ENCODE assay signal across 13 cellular contexts in genomic region chr12:13198240-13198639, GRCh38. TPM values are rescaled to one million over a fixed set of nuclear protein-coding genes. Genes with fewer than 3 reads are reported as not detected.
A peak's percentile ranks its signal among the peaks of the same experiment; 100 is the strongest.
DNase-seq lines count a peak whose midpoint lies in the region; ATAC-seq and TF ChIP-seq lines count a peak whose summit lies in the region.
"Had no signal": no experiment of that assay in that cellular context is flagged by ENCODE, and none has a peak within 500 bp of the region (broad histone marks: within the 10 kb centered on the region; RNA-seq: fewer than 3 reads in every experiment).

No MANE protein-coding gene starts in this region.

- H3K9me3 ChIP-seq in skeletal muscle satellite cell (replicated peaks; ENCODE audit: low read length): no peaks in the 10 kb centered on the region
- H3K9me3 ChIP-seq in mucosa of descending colon: no peaks in the 10 kb centered on the region

- peak overlapping the region; percentile 93 for H3K4me2 ChIP-seq in skeletal muscle satellite cell (ENCODE audit: low read length)

- H3K4me3 ChIP-seq in fibroblast of the aortic adventitia (ENCODE audit: low read depth, low read length) (peak overlapping the region; percentile 97), skeletal muscle satellite cell (ENCODE audit: low read length) (peak overlapping the region; percentile 82), mucosa of descending colon (no peak overlapping the region)

- H3K27me3 Mint-ChIP-seq in activated T-helper 1 cell treated with anti-CD3 and anti-CD28 coated beads, Interleukin-12 subunit alpha, Interleukin-12 subunit beta, Interleukin-2, Interleukin-4 antibody, amounts not matched to agents 30 ng/mL and 10 ng/mL and 1 ng/mL, durations not matched to agents 14 hours and 24 hours and 36 hours (ENCODE audit: insufficient read depth): peaks cover 25% of the 10 kb centered on the region

- peak overlapping the region; percentile 98 for H3K9ac ChIP-seq in skeletal muscle satellite cell (ENCODE audit: low read depth, low read length)

- intact Hi-C loops in activated T-helper 1 cell treated with anti-CD3 and anti-CD28 coated beads, Interleukin-12 subunit alpha, Interleukin-12 subunit beta, Interleukin-2, Interleukin-4 antibody, amounts not matched to agents 30 ng/mL and 10 ng/mL and 1 ng/mL, durations not matched to agents 14 hours and 24 hours and 36 hours (cut with micrococcal nuclease): loop anchor here (5.0 kb wide), 1 partner anchor 151 kb away; no protein-coding TSS in a partner anchor
- intact Hi-C loops in mucosa of descending colon (cut with DNase I, micrococcal nuclease): loop anchor here in 1 of 2 donors (5.0 kb wide), 1 partner anchor 96 kb away; the partner anchor contains the start of gene GSG1

- no peaks in the 10 kb centered on the region for H3K9me3 Mint-ChIP-seq in activated T-helper 1 cell treated with anti-CD3 and anti-CD28 coated beads, Interleukin-12 subunit alpha, Interleukin-12 subunit beta, Interleukin-2, Interleukin-4 antibody, amounts not matched to agents 30 ng/mL and 10 ng/mL and 1 ng/mL, durations not matched to agents 14 hours and 24 hours and 36 hours

- H3K4me1 ChIP-seq in skeletal muscle satellite cell (ENCODE audit: control insufficient read depth, insufficient read depth, low read length) (peaks cover 63% of the 10 kb centered on the region), mucosa of descending colon (ENCODE audit: low read depth) (peaks cover 22% of the 10 kb centered on the region)

- TF ChIP-seq CTCF in fibroblast of the aortic adventitia (IDR thresholded peaks at IDR 0.05; ENCODE audit: insufficient read depth, low read length) (no peak), mucosa of descending colon (IDR thresholded peaks at IDR 0.05) (no peak)

- peaks cover 45% of the 10 kb centered on the region for H3K36me3 ChIP-seq in skeletal muscle satellite cell (ENCODE audit: insufficient read depth, low read length)
- no peaks in the 10 kb centered on the region for H3K36me3 ChIP-seq in mucosa of descending colon (ENCODE audit: low read depth)

- no peak overlapping the region for H3K27ac Mint-ChIP-seq in activated T-helper 1 cell treated with anti-CD3 and anti-CD28 coated beads, Interleukin-12 subunit alpha, Interleukin-12 subunit beta, Interleukin-2, Interleukin-4 antibody, amounts not matched to agents 30 ng/mL and 10 ng/mL and 1 ng/mL, durations not matched to agents 14 hours and 24 hours and 36 hours

- ATAC-seq in HG03039 (IDR thresholded peaks at IDR 0.05; ENCODE audit: unreplicated experiment): no peak
- ATAC-seq in HG03196 (IDR thresholded peaks at IDR 0.05; ENCODE audit: unreplicated experiment): no peak
- ATAC-seq in mucosa of descending colon: no peak

- peaks cover 1% of the 10 kb centered on the region for H3K36me3 Mint-ChIP-seq in activated T-helper 1 cell treated with anti-CD3 and anti-CD28 coated beads, Interleukin-12 subunit alpha, Interleukin-12 subunit beta, Interleukin-2, Interleukin-4 antibody, amounts not matched to agents 30 ng/mL and 10 ng/mL and 1 ng/mL, durations not matched to agents 14 hours and 24 hours and 36 hours (ENCODE audit: low read depth)

- H3K4me1 Mint-ChIP-seq in activated T-helper 1 cell treated with anti-CD3 and anti-CD28 coated beads, Interleukin-12 subunit alpha, Interleukin-12 subunit beta, Interleukin-2, Interleukin-4 antibody, amounts not matched to agents 30 ng/mL and 10 ng/mL and 1 ng/mL, durations not matched to agents 14 hours and 24 hours and 36 hours (ENCODE audit: low read depth): peaks cover 35% of the 10 kb centered on the region

- no peaks in the 10 kb centered on the region for H3K27me3 ChIP-seq in skeletal muscle satellite cell (ENCODE audit: control insufficient read depth, insufficient read depth, low read length)

- DNase-seq in EH (ENCODE audit: low read depth) (peak; percentile 34), fibroblast of the aortic adventitia (ENCODE audit: low read depth) (no peak), kidney tubule cell (ENCODE audit: low spot score) (no peak), mucosa of descending colon (no peak)
- no peak for DNase-seq in activated T-helper 1 cell treated with anti-CD3 and anti-CD28 coated beads, Interleukin-12 subunit alpha, Interleukin-12 subunit beta, Interleukin-2, Interleukin-4 antibody, amounts not matched to agents 30 ng/mL and 10 ng/mL and 1 ng/mL, durations not matched to agents 14 hours and 24 hours and 36 hours (ENCODE audit: low spot score)
- DNase-seq: activated CD4-positive, alpha-beta T cell treated with anti-CD3 and anti-CD28 coated beads, Interleukin-2, amount 50 U/mL, for 4 hours; H7; kidney glomerular epithelial cell; NCI-H1694 treated with DMSO at 0.1 percent for 48 hours; SIG-M5 had no signal

- H3K4me3 Mint-ChIP-seq in activated T-helper 1 cell treated with anti-CD3 and anti-CD28 coated beads, Interleukin-12 subunit alpha, Interleukin-12 subunit beta, Interleukin-2, Interleukin-4 antibody, amounts not matched to agents 30 ng/mL and 10 ng/mL and 1 ng/mL, durations not matched to agents 14 hours and 24 hours and 36 hours: peak overlapping the region; percentile 79

RNA-seq across cellular contexts. Expression of gene EMP1, which starts 1.7 kb away (rescaled TPM):
- 29.6 and 33.6 TPM in 2 replicates for total RNA-seq in activated T-helper 1 cell treated with anti-CD3 and anti-CD28 coated beads, Interleukin-12 subunit alpha, Interleukin-12 subunit beta, Interleukin-2, Interleukin-4 antibody, amounts not matched to agents 30 ng/mL and 10 ng/mL and 1 ng/mL, durations not matched to agents 14 hours and 24 hours and 36 hours
- 19.1 and 244 TPM in 2 replicates for total RNA-seq in fibroblast of the aortic adventitia (ENCODE audit: low replicate concordance)
- 216 and 411 TPM in 2 replicates for total RNA-seq in skeletal muscle satellite cell (2012; rRNA removed)
- 100 to 1,000 TPM; 245 to 680 (median 667) TPM for total RNA-seq in mucosa of descending colon
